In genomic region chr17:8581002-8581658, GRCh38 we compare ENCODE assay signal across 11 cellular contexts. TPM values are rescaled to one million over a fixed set of nuclear protein-coding genes. Genes with fewer than 3 reads are reported as not detected.
DNase-seq lines count a peak whose midpoint lies in the region; ATAC-seq and TF ChIP-seq lines count a peak whose summit lies in the region.
"Had no signal": no experiment of that assay in that cellular context is flagged by ENCODE, and none has a peak within 500 bp of the region (broad histone marks: within the 10 kb centered on the region; RNA-seq: fewer than 3 reads in every experiment).

No MANE protein-coding gene starts in this region.

- H3K4me3 Mint-ChIP-seq in naive thymus-derived CD4-positive, alpha-beta T cell, result no peak overlapping the region
- H3K4me3 Mint-ChIP-seq: B cell had no signal

- TF ChIP-seq POLR2A in erythroblast (IDR thresholded peaks at IDR 0.05; ENCODE audit: low read length), result no peak

- H3K9me3 Mint-ChIP-seq in naive thymus-derived CD4-positive, alpha-beta T cell, result no peaks in the 10 kb centered on the region

- H3K4me1 Mint-ChIP-seq in naive thymus-derived CD4-positive, alpha-beta T cell, result peaks cover 0 to 4% (median 0%) of the 10 kb centered on the region in 7 donors

- H3K27me3 Mint-ChIP-seq in naive thymus-derived CD4-positive, alpha-beta T cell, result peaks cover 0 to 3% (median 0%) of the 10 kb centered on the region in 5 donors
- H3K27me3 Mint-ChIP-seq: B cell had no signal

- H3K4me1 ChIP-seq in aorta (ENCODE audit: control insufficient read depth in 1 of 2, insufficient read depth in 2 of 2, low read length in 2 of 2), result peaks cover 6 to 8% of the 10 kb centered on the region in 2 donors
- H3K4me1 ChIP-seq in naive thymus-derived CD4-positive, alpha-beta T cell (ENCODE audit: control insufficient read depth in 2 of 2, insufficient read depth in 2 of 2, low read length in 2 of 2), result no peaks in the 10 kb centered on the region

- ATAC-seq in aorta (ENCODE audit: low FRiP score), result no peak
- ATAC-seq in naive thymus-derived CD4-positive, alpha-beta T cell, result no peak
- no peak for ATAC-seq in omental fat pad (ENCODE audit: low FRiP score)

- H3K27ac ChIP-seq in aorta (ENCODE audit: low read depth in 1 of 2, low read length in 2 of 2), result peak overlapping the region; percentile 51 to 64
- no peak overlapping the region for H3K27ac ChIP-seq in naive thymus-derived CD4-positive, alpha-beta T cell (ENCODE audit: low read depth, low read length)

- H3K4me3 ChIP-seq in epithelial cell of esophagus (ENCODE audit: low read length) (no peak overlapping the region), aorta (ENCODE audit: low read length in 2 of 2) (no peak overlapping the region)
- H3K4me3 ChIP-seq in naive thymus-derived CD4-positive, alpha-beta T cell (ENCODE audit: low read length), result no peak overlapping the region

- H3K9me3 ChIP-seq in aorta (ENCODE audit: control insufficient read depth, low read length), result no peaks in the 10 kb centered on the region
- H3K9me3 ChIP-seq in naive thymus-derived CD4-positive, alpha-beta T cell (ENCODE audit: control insufficient read depth in 2 of 3, low read length in 3 of 3), result no peaks in the 10 kb centered on the region

- no peak for TF ChIP-seq CTCF in epithelial cell of esophagus (IDR thresholded peaks at IDR 0.05; ENCODE audit: insufficient read depth, low read depth, low read length, missing control alignments)
- no peak for TF ChIP-seq CTCF in omental fat pad (IDR thresholded peaks at IDR 0.05)

- peak; percentile 8 for DNase-seq in stimulated activated CD4-positive, alpha-beta T cell treated with anti-CD3 and anti-CD28 coated beads, Interleukin-15, amount 100 ng/mL, for 24 hours
- no peak for DNase-seq in stimulated activated CD4-positive, alpha-beta T cell treated with anti-CD3 and anti-CD28 coated beads, Interleukin-12 subunit alpha, Interleukin-12 subunit beta, amount 100 ng/mL, for 4 hours
- peak; percentile 37 for DNase-seq in NCI-H1694 treated with DMSO at 0.1 percent for 48 hours (lab: John Stamatoyannopoulos, UW)
- peak; percentile 93 for DNase-seq in epithelial cell of esophagus (ENCODE audit: low read depth)
- no peak for DNase-seq in aorta
- DNase-seq in erythroblast (lab: John Stamatoyannopoulos, UW), result no peak
- DNase-seq in naive thymus-derived CD4-positive, alpha-beta T cell, result no peak
- DNase-seq in omental fat pad (ENCODE audit: low spot score), result no peak
- DNase-seq: activated effector memory CD4-positive, alpha-beta T cell treated with Interleukin-2 at 50 U/mL for 16 hours; SHP77 had no signal

- CTCF ChIA-PET in naive thymus-derived CD4-positive, alpha-beta T cell (lab: Charles Lee), result interaction anchor here (0.7 kb wide), 1 partner anchor 267 kb away, joined by 3 read pairs; no protein-coding TSS in a partner anchor

- H3K27ac Mint-ChIP-seq in naive thymus-derived CD4-positive, alpha-beta T cell, result no peak overlapping the region
- H3K27ac Mint-ChIP-seq: B cell had no signal

- POLR2A ChIA-PET in naive thymus-derived CD4-positive, alpha-beta T cell (lab: Charles Lee), result no interaction called here

- WGBS in aorta, 2 donors, result 23 to 28% methylated on average over 5 of the region's 5 CpGs

- no peaks in the 10 kb centered on the region for H3K36me3 Mint-ChIP-seq in naive thymus-derived CD4-positive, alpha-beta T cell

- H3K36me3 ChIP-seq in aorta (ENCODE audit: control insufficient read depth in 1 of 2, insufficient read depth in 2 of 2, low read length in 1 of 2), result peaks cover 0 to 7% of the 10 kb centered on the region in 2 donors
- no peaks in the 10 kb centered on the region for H3K36me3 ChIP-seq in naive thymus-derived CD4-positive, alpha-beta T cell (ENCODE audit: control insufficient read depth in 2 of 3, insufficient read depth in 3 of 3, low read length in 3 of 3)

- intact Hi-C loops in aorta (cut with DNase I), result no loop called here
- intact Hi-C loops in naive thymus-derived CD4-positive, alpha-beta T cell (cut with micrococcal nuclease), result no loop called here

- H3K27me3 ChIP-seq in aorta (ENCODE audit: control insufficient read depth in 1 of 2, insufficient read depth in 2 of 2, low read length in 1 of 2), result no peaks in the 10 kb centered on the region
- peaks cover 0 to 2% of the 10 kb centered on the region in 2 donors for H3K27me3 ChIP-seq in naive thymus-derived CD4-positive, alpha-beta T cell (ENCODE audit: control insufficient read depth in 2 of 2, insufficient read depth in 2 of 2, low read length in 2 of 2)

RNA-seq across cellular contexts. Expression of gene MYH10, which starts 49.4 kb away (rescaled TPM):
- total RNA-seq in aorta (1,000 to 10,000 TPM; 1,394 to 1,963 TPM), omental fat pad (10 to 100 TPM; 41.1 to 99.3 (median 51.8) TPM)
- 100 to 1,000 TPM; 205 to 244 TPM for polyA plus RNA-seq in aorta
- total RNA-seq in naive thymus-derived CD4-positive, alpha-beta T cell, result 1 to 10 TPM in 4 of 5 experiments, under 1 TPM in 1; 0.85 to 10.0 (median 2.0) TPM
- polyA plus RNA-seq in naive thymus-derived CD4-positive, alpha-beta T cell, result 1 to 10 TPM; 1.5 to 2.3 TPM

Comparison
In these comparisons a context has a peak if more than half of its experiments do, and no peak if none do; other contexts are left out.
1. DNase-seq: peak in stimulated activated CD4-positive, alpha-beta T cell treated with anti-CD3 and anti-CD28 coated beads, Interleukin-15, amount 100 ng/mL, for 24 hours (single experiment), NCI-H1694 treated with DMSO at 0.1 percent for 48 hours (single experiment) and epithelial cell of esophagus (single experiment); none in stimulated activated CD4-positive, alpha-beta T cell treated with anti-CD3 and anti-CD28 coated beads, Interleukin-12 subunit alpha, Interleukin-12 subunit beta, amount 100 ng/mL, for 4 hours (single experiment), aorta (0 of 2), erythroblast (0 of 2), naive thymus-derived CD4-positive, alpha-beta T cell (0 of 9) and omental fat pad (single experiment).
2. RNA of gene MYH10, which starts 49.4 kb away (total RNA-seq): 1,394 to 1,963 TPM in aorta; 41.1 to 99.3 TPM in omental fat pad and 0.85 to 10.0 TPM in naive thymus-derived CD4-positive, alpha-beta T cell; every median in the first group is over 10 times any median in the second.